ENCODE assay signal across 8 cellular contexts in the genomic region with DNA sequence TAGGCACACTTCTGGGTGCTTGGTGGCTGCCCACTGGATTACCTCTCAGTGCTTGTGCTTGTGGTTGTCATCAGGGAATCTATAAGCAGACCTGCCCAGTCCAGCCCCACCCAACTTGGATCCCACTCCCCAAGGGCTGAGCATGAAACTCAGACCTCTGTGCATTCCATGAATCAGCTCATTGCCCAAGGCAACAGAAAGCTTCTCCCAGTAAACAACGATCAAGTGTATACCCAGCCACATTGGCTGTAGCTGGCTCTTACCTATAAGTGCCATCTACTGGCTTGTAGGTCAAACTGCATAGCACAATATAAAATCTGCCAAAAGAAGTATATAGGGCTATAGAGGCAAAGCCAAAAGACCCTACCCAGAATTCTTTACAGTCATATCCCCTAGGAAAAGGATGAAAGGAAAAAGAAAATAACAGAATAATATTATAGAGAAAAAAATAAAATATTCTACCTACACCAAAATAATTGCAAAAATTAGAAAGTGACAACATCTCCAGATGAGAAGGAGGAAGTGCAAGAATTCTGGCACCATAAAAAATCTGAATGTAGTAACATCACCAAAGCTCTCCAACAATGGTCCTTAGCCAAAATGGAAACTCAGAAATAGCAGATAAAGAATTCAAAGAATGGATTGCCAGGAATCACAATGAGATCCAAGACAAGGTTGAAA.
A peak's percentile ranks its signal among the peaks of the same experiment; 100 is the strongest.
DNase-seq lines count a peak whose midpoint lies in the region; ATAC-seq and TF ChIP-seq lines count a peak whose summit lies in the region.

No MANE protein-coding gene starts in this region.

- H3K4me3 Mint-ChIP-seq in effector memory CD8-positive, alpha-beta T cell = no peak overlapping the region

- BruUV-seq in PC-3 (replicated peaks; lab: Mats Ljungman, UMichigan) = no TSS peak

- H2AFZ ChIP-seq in PC-3 (ENCODE audit: low read length) = no peak overlapping the region

- peak overlapping the region; percentile 44; the same call in 1 of the 2 replicates for H3K4me2 ChIP-seq in PC-3 (ENCODE audit: low read length)

- no peaks in the 10 kb centered on the region for H3K4me1 ChIP-seq in right atrium auricular region
- peaks cover 4% of the 10 kb centered on the region for H3K4me1 ChIP-seq in PC-3 (ENCODE audit: insufficient read depth, low read length)
- no peaks in the 10 kb centered on the region for H3K4me1 ChIP-seq in upper lobe of right lung

- H3K9me3 Mint-ChIP-seq in effector memory CD8-positive, alpha-beta T cell = no peaks in the 10 kb centered on the region

- DNase-seq in right atrium auricular region (ENCODE audit: low spot score) (no peak), Right ventricle myocardium inferior (ENCODE audit: missing footprints) (no peak), PC-3 (peak; percentile 83), fibroblast of pulmonary artery (ENCODE audit: low read depth) (peak; percentile 61), upper lobe of right lung (no peak), epidermal melanocyte (ENCODE audit: insufficient read length, low spot score) (no peak)
- DNase-seq in effector memory CD8-positive, alpha-beta T cell = no peak

- H3K9me2 ChIP-seq in PC-3 (replicated peaks; ENCODE audit: low read length) = no peaks in the 10 kb centered on the region

- POLR2A ChIA-PET in PC-3 (lab: Charles Lee; ENCODE audit: unreplicated experiment) = interaction anchor here (0.7 kb wide), 1 partner anchor 124 kb away, joined by 3 read pairs; no protein-coding TSS in a partner anchor

- H3K9me3 ChIP-seq in right atrium auricular region = peaks cover 0 to 39% of the 10 kb centered on the region in 2 donors
- peaks cover 5% of the 10 kb centered on the region; the same call in 1 of the 2 replicates for H3K9me3 ChIP-seq in PC-3 (ENCODE audit: low read length)
- peaks cover 13% of the 10 kb centered on the region for H3K9me3 ChIP-seq in upper lobe of right lung

- CTCF ChIA-PET in PC-3 (lab: Charles Lee) = interaction anchor here (1.0 kb wide), 1 partner anchor 30 kb away, joined by 3 read pairs; no protein-coding TSS in a partner anchor

- peaks cover 3 to 4% of the 10 kb centered on the region in 2 donors for H3K4me1 Mint-ChIP-seq in effector memory CD8-positive, alpha-beta T cell (ENCODE audit: low read depth in 2 of 2)

- H3K79me2 ChIP-seq in PC-3 (ENCODE audit: low read length) = no peaks in the 10 kb centered on the region

- H3K4me3 ChIP-seq in right atrium auricular region (no peak overlapping the region), PC-3 (ENCODE audit: low read length) (no peak overlapping the region), fibroblast of pulmonary artery (replicated peaks; ENCODE audit: low read depth, low read length) (no peak overlapping the region), upper lobe of right lung (no peak overlapping the region)

- ATAC-seq in Right ventricle myocardium inferior = no peak
- peak; percentile 80 for ATAC-seq in PC-3
- peak; percentile 19 for ATAC-seq in upper lobe of right lung
- ATAC-seq in effector memory CD8-positive, alpha-beta T cell (replicated peaks) = no peak
- ATAC-seq in GM21723 (IDR thresholded peaks at IDR 0.05; ENCODE audit: unreplicated experiment) = no peak

- H3K27me3 ChIP-seq in right atrium auricular region (no peaks in the 10 kb centered on the region), PC-3 (ENCODE audit: low read length) (no peaks in the 10 kb centered on the region), upper lobe of right lung (no peaks in the 10 kb centered on the region)

- H3K27ac ChIP-seq in right atrium auricular region = no peak overlapping the region
- peak overlapping the region; percentile 20; the same call in 1 of the 2 replicates for H3K27ac ChIP-seq in PC-3 (ENCODE audit: low read length)
- H3K27ac ChIP-seq in upper lobe of right lung = no peak overlapping the region

- H4K20me1 ChIP-seq in PC-3 (ENCODE audit: low read length) = no peaks in the 10 kb centered on the region

- intact Hi-C loops in Right ventricle myocardium inferior (cut with DNase I) = no loop called here
- intact Hi-C loops in PC-3 (cut with micrococcal nuclease) = loop anchor here (1.0 to 2.0 kb wide), 2 partner anchors 84 to 438 kb away; no protein-coding TSS in a partner anchor
- intact Hi-C loops in upper lobe of right lung (cut with DNase I) = no loop called here

- no peak overlapping the region for H3K27ac Mint-ChIP-seq in effector memory CD8-positive, alpha-beta T cell

- no peak overlapping the region for H3K9ac ChIP-seq in PC-3 (ENCODE audit: low read length)

- H3K36me3 ChIP-seq in right atrium auricular region = no peaks in the 10 kb centered on the region
- no peaks in the 10 kb centered on the region for H3K36me3 ChIP-seq in PC-3 (ENCODE audit: low read depth, low read length)
- H3K36me3 ChIP-seq in upper lobe of right lung = no peaks in the 10 kb centered on the region

- no peaks in the 10 kb centered on the region for H3K36me3 Mint-ChIP-seq in effector memory CD8-positive, alpha-beta T cell (ENCODE audit: insufficient read depth)

- peak; percentile 21 to 47 for TF ChIP-seq CTCF in right atrium auricular region (IDR thresholded peaks at IDR 0.05)
- TF ChIP-seq CTCF in PC-3 (conservative IDR thresholded peaks at IDR 0.05; ENCODE audit: low read depth, low read length) = peak; percentile 65
- TF ChIP-seq CTCF in fibroblast of pulmonary artery (IDR thresholded peaks at IDR 0.05; ENCODE audit: low read length, missing control alignments) = peak; percentile 60
- peak; percentile 28 for TF ChIP-seq CTCF in upper lobe of right lung (IDR thresholded peaks at IDR 0.05)

- H3K27me3 Mint-ChIP-seq in effector memory CD8-positive, alpha-beta T cell = no peaks in the 10 kb centered on the region

- H3F3A ChIP-seq in PC-3 (ENCODE audit: low read length, unreplicated experiment) = no peaks in the 10 kb centered on the region

Comparison
In these comparisons a context has a peak if more than half of its experiments do, and no peak if none do; other contexts are left out.
1. DNase-seq: peak in PC-3 (single experiment) and fibroblast of pulmonary artery (single experiment); none in right atrium auricular region (single experiment), Right ventricle myocardium inferior (single experiment), upper lobe of right lung (single experiment), effector memory CD8-positive, alpha-beta T cell (0 of 3) and epidermal melanocyte (single experiment).
2. ATAC-seq: peak in PC-3 (single experiment) and upper lobe of right lung (single experiment); none in Right ventricle myocardium inferior (single experiment), effector memory CD8-positive, alpha-beta T cell (single experiment) and GM21723 (single experiment).
3. Peak in every context shown above with its lines, with median percentiles within 50 percentile points of each other: CTCF ChIP-seq.